ENCODE assay signal across 12 cellular contexts in genomic region chr9:134983094-134983493, GRCh38.
DNase-seq lines count a peak whose midpoint lies in the region; ATAC-seq and TF ChIP-seq lines count a peak whose summit lies in the region.
"Had no signal": no experiment of that assay in that cellular context is flagged by ENCODE, and none has a peak within 500 bp of the region (broad histone marks: within the 10 kb centered on the region; RNA-seq: fewer than 3 reads in every experiment).

No MANE protein-coding gene starts in this region.

- TF ChIP-seq CTCF in PC-3 (conservative IDR thresholded peaks at IDR 0.05; ENCODE audit: low read depth, low read length) (0 out of 2 replicates have a peak, but pooled peaks have one; percentile 25), cardiac muscle cell (IDR thresholded peaks at IDR 0.05; ENCODE audit: low read depth, low read length) (peak; percentile 35), prostate gland (IDR thresholded peaks at IDR 0.05) (peak in 3 of 4 experiments; percentile 18 to 37 (median 25)), Calu3 (IDR thresholded peaks at IDR 0.05; ENCODE audit: unreplicated experiment) (no peak)

- H3K4me2 ChIP-seq in PC-3 (ENCODE audit: low read length), result no peak overlapping the region

- no peaks in the 10 kb centered on the region for H3F3A ChIP-seq in PC-3 (ENCODE audit: low read length, unreplicated experiment)

- no peak overlapping the region for H3K4me3 Mint-ChIP-seq in Calu3 (ENCODE audit: low read depth, unreplicated experiment)
- H3K4me3 Mint-ChIP-seq: naive thymus-derived CD8-positive, alpha-beta T cell had no signal

- H3K9me3 Mint-ChIP-seq in Calu3 (ENCODE audit: low read depth, unreplicated experiment), result peaks cover 14% of the 10 kb centered on the region

- H3K27ac ChIP-seq in PC-3 (ENCODE audit: low read length), result no peak overlapping the region
- H3K27ac ChIP-seq in cardiac muscle cell, result no peak overlapping the region
- H3K27ac ChIP-seq in prostate gland, result no peak overlapping the region

- no peak overlapping the region for H3K27ac Mint-ChIP-seq in Calu3 (ENCODE audit: unreplicated experiment)
- H3K27ac Mint-ChIP-seq: naive thymus-derived CD8-positive, alpha-beta T cell had no signal

- H3K4me1 Mint-ChIP-seq in Calu3 (ENCODE audit: low read depth, unreplicated experiment), result no peaks in the 10 kb centered on the region
- H3K4me1 Mint-ChIP-seq: naive thymus-derived CD8-positive, alpha-beta T cell had no signal

- BruUV-seq in PC-3 (replicated peaks; lab: Mats Ljungman, UMichigan), result no TSS peak
- BruUV-seq in Calu3 (replicated peaks; lab: Mats Ljungman, UMichigan), result no TSS peak

- intact Hi-C loops in PC-3 (cut with micrococcal nuclease), result no loop called here
- intact Hi-C loops in prostate gland (cut with DNase I), result no loop called here
- intact Hi-C loops in Calu3 (cut with micrococcal nuclease; ENCODE audit: unreplicated experiment), result no loop called here

- H3K4me1 ChIP-seq in PC-3 (ENCODE audit: insufficient read depth, low read length) (no peaks in the 10 kb centered on the region), cardiac muscle cell (ENCODE audit: low read depth) (no peaks in the 10 kb centered on the region), prostate gland (replicated peaks) (no peaks in the 10 kb centered on the region)

- CTCF ChIA-PET in PC-3 (lab: Charles Lee), result no interaction called here
- CTCF ChIA-PET in Calu3 (lab: Charles Lee), result interaction anchor here (0.7 kb wide), 1 partner anchor 11 kb away, joined by 3 read pairs; no protein-coding TSS in a partner anchor

- H3K9me2 ChIP-seq in PC-3 (replicated peaks; ENCODE audit: low read length), result no peaks in the 10 kb centered on the region

- H3K36me3 ChIP-seq in PC-3 (ENCODE audit: low read depth, low read length) (no peaks in the 10 kb centered on the region), cardiac muscle cell (no peaks in the 10 kb centered on the region), prostate gland (no peaks in the 10 kb centered on the region)

- POLR2A ChIA-PET in PC-3 (lab: Charles Lee; ENCODE audit: unreplicated experiment), result no interaction called here

- H3K27me3 Mint-ChIP-seq in Calu3 (ENCODE audit: unreplicated experiment), result peaks cover 18% of the 10 kb centered on the region

- H3K9ac ChIP-seq in PC-3 (ENCODE audit: low read length), result no peak overlapping the region

- H3K9me3 ChIP-seq in PC-3 (ENCODE audit: low read length) (no peaks in the 10 kb centered on the region), cardiac muscle cell (ENCODE audit: low read depth) (no peaks in the 10 kb centered on the region), prostate gland (no peaks in the 10 kb centered on the region)

- no peaks in the 10 kb centered on the region for H4K20me1 ChIP-seq in PC-3 (ENCODE audit: low read length)

- H2AFZ ChIP-seq in PC-3 (ENCODE audit: low read length), result no peak overlapping the region

- H3K36me3 Mint-ChIP-seq in Calu3 (ENCODE audit: insufficient read depth, unreplicated experiment), result no peaks in the 10 kb centered on the region

- ATAC-seq in PC-3 (no peak), HG03354 (IDR thresholded peaks at IDR 0.05; ENCODE audit: poor library complexity, severe bottlenecking, unreplicated experiment) (no peak), HG02938 (IDR thresholded peaks at IDR 0.05; ENCODE audit: unreplicated experiment) (no peak)
- ATAC-seq: naive thymus-derived CD8-positive, alpha-beta T cell had no signal

- H3K4me3 ChIP-seq in PC-3 (ENCODE audit: low read length) (no peak overlapping the region), cardiac muscle cell (no peak overlapping the region), prostate gland (no peak overlapping the region)

- WGBS in prostate gland, result 51% methylated on average over 14 of the region's 14 CpGs

- peak; percentile 39 for DNase-seq in GM19238 (ENCODE audit: insufficient read length, low spot score)
- DNase-seq in PC-3, result peak; percentile 3
- peak; percentile 11 to 32 for DNase-seq in cardiac muscle cell (ENCODE audit: low read depth in 1 of 2, low spot score in 1 of 2)
- no peak for DNase-seq in prostate gland (ENCODE audit: low spot score)
- DNase-seq in Calu3, result no peak
- DNase-seq in stimulated activated CD4-positive, alpha-beta T cell treated with anti-CD3 and anti-CD28 coated beads, Interleukin-12 subunit alpha, Interleukin-12 subunit beta, amount 100 ng/mL, for 4 hours, result no peak
- DNase-seq: activated gamma-delta T cell treated with Interleukin-2 at 50 U/mL for 16 hours, NCI-H2171 treated with DMSO at 0.1 percent for 48 hours, T-helper 2 cell had no signal

- H3K79me2 ChIP-seq in PC-3 (ENCODE audit: low read length), result no peaks in the 10 kb centered on the region

- H3K27me3 ChIP-seq in PC-3 (ENCODE audit: low read length) (no peaks in the 10 kb centered on the region), cardiac muscle cell (no peaks in the 10 kb centered on the region), prostate gland (replicated peaks; ENCODE audit: insufficient read depth) (no peaks in the 10 kb centered on the region)

- TF ChIP-seq POLR2A in prostate gland (IDR thresholded peaks at IDR 0.05), result no peak

Comparison
In these comparisons a context has a peak if more than half of its experiments do, and no peak if none do; other contexts are left out.
1. DNase-seq: peak in GM19238 (single experiment), PC-3 (single experiment) and cardiac muscle cell (2 of 2); none in prostate gland (single experiment), Calu3 (single experiment) and stimulated activated CD4-positive, alpha-beta T cell treated with anti-CD3 and anti-CD28 coated beads, Interleukin-12 subunit alpha, Interleukin-12 subunit beta, amount 100 ng/mL, for 4 hours (single experiment).